Comparison of ENCODE assay signal across 11 cellular contexts in genomic region chr4:169179609-169180526, GRCh38.
DNase-seq lines count a peak whose midpoint lies in the region; ATAC-seq and TF ChIP-seq lines count a peak whose summit lies in the region.
"Had no signal": no experiment of that assay in that cellular context is flagged by ENCODE, and none has a peak within 500 bp of the region (broad histone marks: within the 10 kb centered on the region; RNA-seq: fewer than 3 reads in every experiment).

No MANE protein-coding gene starts in this region.

- POLR2A ChIA-PET in activated CD4-positive, alpha-beta T cell treated with anti-CD3 and anti-CD28 coated beads, Interleukin-2, amount 10 ng/mL, durations not matched to agents 7 days and 5 days (lab: Charles Lee), result no interaction called here

- no peaks in the 10 kb centered on the region for H3K9me3 Mint-ChIP-seq in activated CD4-positive, alpha-beta T cell treated with anti-CD3 and anti-CD28 coated beads, Interleukin-2, amount 10 ng/mL, durations not matched to agents 7 days and 5 days

- no peaks in the 10 kb centered on the region for H3K27me3 Mint-ChIP-seq in activated CD4-positive, alpha-beta T cell treated with anti-CD3 and anti-CD28 coated beads, Interleukin-2, amount 10 ng/mL, durations not matched to agents 7 days and 5 days

- TF ChIP-seq CTCF in epithelial cell of esophagus (IDR thresholded peaks at IDR 0.05; ENCODE audit: insufficient read depth, low read depth, low read length, missing control alignments), result no peak
- TF ChIP-seq CTCF in transverse colon (IDR thresholded peaks at IDR 0.05), result no peak
- TF ChIP-seq CTCF in tibial artery (IDR thresholded peaks at IDR 0.05), result no peak

- H3K4me3 ChIP-seq in epithelial cell of esophagus (ENCODE audit: low read length) (no peak overlapping the region), muscle layer of duodenum (ENCODE audit: low read depth in 1 of 2, low read length in 2 of 2) (peak overlapping the region; percentile 46 to 49), transverse colon (peak overlapping the region in 1 of 4 donors; percentile 3), tibial artery (peak overlapping the region in 1 of 2 donors; percentile 12)

- no peak overlapping the region for H3K4me3 Mint-ChIP-seq in activated CD4-positive, alpha-beta T cell treated with anti-CD3 and anti-CD28 coated beads, Interleukin-2, amount 10 ng/mL, durations not matched to agents 7 days and 5 days

- ATAC-seq in Right ventricle myocardium superior (ENCODE audit: poor library complexity), result peak; percentile 41

- CTCF ChIA-PET in activated CD4-positive, alpha-beta T cell treated with anti-CD3 and anti-CD28 coated beads, Interleukin-2, amount 10 ng/mL, durations not matched to agents 7 days and 5 days (lab: Charles Lee), result no interaction called here

- no peaks in the 10 kb centered on the region for H3K36me3 ChIP-seq in muscle layer of duodenum (ENCODE audit: control insufficient read depth in 1 of 2, insufficient read depth in 2 of 2, low read length in 2 of 2)
- no peaks in the 10 kb centered on the region for H3K36me3 ChIP-seq in transverse colon
- no peaks in the 10 kb centered on the region for H3K36me3 ChIP-seq in tibial artery

- H3K36me3 Mint-ChIP-seq in activated CD4-positive, alpha-beta T cell treated with anti-CD3 and anti-CD28 coated beads, Interleukin-2, amount 10 ng/mL, durations not matched to agents 7 days and 5 days (ENCODE audit: low read depth), result no peaks in the 10 kb centered on the region

- no peak for TF ChIP-seq POLR2A in transverse colon (IDR thresholded peaks at IDR 0.05)

- no peak for DNase-seq in Right ventricle myocardium superior
- no peak for DNase-seq in cardiac septum (ENCODE audit: low spot score)
- DNase-seq in epithelial cell of esophagus (ENCODE audit: low read depth), result peak; percentile 36
- no peak for DNase-seq in transverse colon
- DNase-seq in activated CD4-positive, alpha-beta T cell treated with anti-CD3 and anti-CD28 coated beads, Interleukin-2, amount 10 ng/mL, durations not matched to agents 7 days and 5 days, result no peak
- DNase-seq in GM03348 (ENCODE audit: low spot score), result no peak
- DNase-seq in tibial artery, result no peak
- DNase-seq: ACHN; activated T-cell treated with anti-CD3 and anti-CD28 coated beads, Interleukin-2, amount 50 U/mL, for 48 hours; cerebellar nuclear complex had no signal

- H3K27ac Mint-ChIP-seq in activated CD4-positive, alpha-beta T cell treated with anti-CD3 and anti-CD28 coated beads, Interleukin-2, amount 10 ng/mL, durations not matched to agents 7 days and 5 days, result no peak overlapping the region

- intact Hi-C loops in Right ventricle myocardium superior (cut with DNase I) (no loop called here), cardiac septum (cut with DNase I) (no loop called here), transverse colon (cut with DNase I; ENCODE audit: low total_unique reads) (no loop called here), tibial artery (cut with DNase I; ENCODE audit: low total_unique reads) (no loop called here)

- H3K9me3 ChIP-seq in muscle layer of duodenum (ENCODE audit: control insufficient read depth in 1 of 2, low read length in 2 of 2) (no peaks in the 10 kb centered on the region), transverse colon (no peaks in the 10 kb centered on the region), tibial artery (no peaks in the 10 kb centered on the region)

- in situ Hi-C loops in transverse colon (cut with MboI; ENCODE audit: low pct_ligation_motif_present in 1 of 4, low pct_unique_long_range_greater_than_20kb in 1 of 4, low sequenced_read_pairs in 3 of 4), result no loop called here

- peak overlapping the region; percentile 67 for H3K27ac ChIP-seq in muscle layer of duodenum (ENCODE audit: low read length)
- H3K27ac ChIP-seq in transverse colon, result peak overlapping the region in 3 of 4 donors; percentile 9 to 14 (median 13)
- no peak overlapping the region for H3K27ac ChIP-seq in tibial artery

- WGBS in transverse colon (ENCODE audit: low coverage in 1 of 2), 2 donors, result 48% methylated on average over 9 to 13 of the region's 13 CpGs

- no peaks in the 10 kb centered on the region for H3K27me3 ChIP-seq in muscle layer of duodenum (ENCODE audit: low read depth, low read length)
- no peaks in the 10 kb centered on the region for H3K27me3 ChIP-seq in transverse colon
- H3K27me3 ChIP-seq in tibial artery, result no peaks in the 10 kb centered on the region

- H3K4me1 ChIP-seq in muscle layer of duodenum (ENCODE audit: control insufficient read depth in 1 of 2, insufficient read depth in 2 of 2, low read length in 2 of 2), result peaks cover 3 to 5% of the 10 kb centered on the region in 2 donors
- peaks cover 0 to 37% (median 17%) of the 10 kb centered on the region in 4 donors for H3K4me1 ChIP-seq in transverse colon
- peaks cover 0 to 36% (median 19%) of the 10 kb centered on the region in 4 donors for H3K4me1 ChIP-seq in tibial artery

- H3K4me1 Mint-ChIP-seq in activated CD4-positive, alpha-beta T cell treated with anti-CD3 and anti-CD28 coated beads, Interleukin-2, amount 10 ng/mL, durations not matched to agents 7 days and 5 days, result no peaks in the 10 kb centered on the region

- TF ChIP-seq EP300 in transverse colon (IDR thresholded peaks at IDR 0.05; ENCODE audit: low read depth), result no peak

Comparison
In these comparisons a context has a peak if more than half of its experiments do, and no peak if none do; other contexts are left out.
1. H3K27ac ChIP-seq: peak in muscle layer of duodenum (single experiment) and transverse colon (3 of 4); none in tibial artery (0 of 2).